Comparison of ENCODE assay signal across 16 cellular contexts in genomic region chr9:106752581-106752980, GRCh38.
DNase-seq lines count a peak whose midpoint lies in the region; ATAC-seq and TF ChIP-seq lines count a peak whose summit lies in the region.
"Had no signal": no experiment of that assay in that cellular context is flagged by ENCODE, and none has a peak within 500 bp of the region (broad histone marks: within the 10 kb centered on the region; RNA-seq: fewer than 3 reads in every experiment).

No MANE protein-coding gene starts in this region.

- H3K9me3 ChIP-seq in BE2C (no peaks in the 10 kb centered on the region), HUES48 (ENCODE audit: control insufficient read depth, insufficient read depth, low read length) (no peaks in the 10 kb centered on the region)
- H3K9me3 ChIP-seq: suprapubic skin had no signal

- no peak overlapping the region for H3K27ac Mint-ChIP-seq in glutamatergic neuron (ENCODE audit: unreplicated experiment)
- H3K27ac Mint-ChIP-seq: activated CD4-positive, alpha-beta memory T cell treated with anti-CD3 and anti-CD28 coated beads for 36 hours had no signal

- DNase-seq in BE2C: peak; percentile 21
- DNase-seq in glomerular visceral epithelial cell (ENCODE audit: extremely low spot score): peak; percentile 20
- no peak for DNase-seq in NCI-H1417 (lab: John Stamatoyannopoulos, UW)
- no peak for DNase-seq in middle frontal gyrus (ENCODE audit: extremely low spot score, low spot score)
- DNase-seq in glutamatergic neuron: no peak
- no peak for DNase-seq in NCI-H2227 treated with DMSO at 0.1 percent for 48 hours (lab: John Stamatoyannopoulos, UW)
- DNase-seq: activated CD4-positive, alpha-beta memory T cell treated with anti-CD3 and anti-CD28 coated beads for 36 hours; activated effector memory CD4-positive, alpha-beta T cell treated with Interleukin-2 at 50 U/mL for 16 hours; DMS153; effector memory CD4-positive, alpha-beta T cell; foreskin melanocyte; midbrain had no signal

- H3K4me3 Mint-ChIP-seq in glutamatergic neuron (ENCODE audit: unreplicated experiment): no peak overlapping the region
- H3K4me3 Mint-ChIP-seq: activated CD4-positive, alpha-beta memory T cell treated with anti-CD3 and anti-CD28 coated beads for 36 hours had no signal

- H3K9ac ChIP-seq in HUES48 (ENCODE audit: low read depth, low read length): no peak overlapping the region

- H3K9me3 Mint-ChIP-seq in glutamatergic neuron (ENCODE audit: unreplicated experiment): no peaks in the 10 kb centered on the region

- H3K27me3 Mint-ChIP-seq in glutamatergic neuron (ENCODE audit: unreplicated experiment): no peaks in the 10 kb centered on the region
- H3K27me3 Mint-ChIP-seq: activated CD4-positive, alpha-beta memory T cell treated with anti-CD3 and anti-CD28 coated beads for 36 hours had no signal

- H3K36me3 ChIP-seq in BE2C (no peaks in the 10 kb centered on the region), HUES48 (ENCODE audit: control insufficient read depth, insufficient read depth, low read length) (no peaks in the 10 kb centered on the region)
- H3K36me3 ChIP-seq: suprapubic skin had no signal

- H3K4me3 ChIP-seq in BE2C (ENCODE audit: low read depth, low read length) (no peak overlapping the region), HUES48 (ENCODE audit: low read depth, low read length) (no peak overlapping the region)
- H3K4me3 ChIP-seq: SK-N-MC, suprapubic skin had no signal

- ATAC-seq in GM19351 (IDR thresholded peaks at IDR 0.05; ENCODE audit: unreplicated experiment): peak; percentile 3

- H3K27ac ChIP-seq in HUES48 (ENCODE audit: low read depth, low read length): peak overlapping the region; percentile 61
- H3K27ac ChIP-seq: SK-N-MC, suprapubic skin had no signal

- TF ChIP-seq CTCF in BE2C (IDR thresholded peaks at IDR 0.05; ENCODE audit: low read depth, low read length): no peak
- TF ChIP-seq CTCF in glutamatergic neuron (IDR thresholded peaks at IDR 0.05; ENCODE audit: partially characterized antibody, unreplicated experiment): no peak

- H3K36me3 Mint-ChIP-seq in glutamatergic neuron (ENCODE audit: unreplicated experiment): no peaks in the 10 kb centered on the region
- H3K36me3 Mint-ChIP-seq: activated CD4-positive, alpha-beta memory T cell treated with anti-CD3 and anti-CD28 coated beads for 36 hours had no signal

- no peaks in the 10 kb centered on the region for H3K27me3 ChIP-seq in BE2C
- H3K27me3 ChIP-seq in HUES48 (ENCODE audit: control insufficient read depth, insufficient read depth, low read length): no peaks in the 10 kb centered on the region
- H3K27me3 ChIP-seq: suprapubic skin had no signal

- H3K4me1 ChIP-seq in BE2C: peaks cover 12% of the 10 kb centered on the region
- peaks cover 9% of the 10 kb centered on the region for H3K4me1 ChIP-seq in HUES48 (ENCODE audit: control insufficient read depth, insufficient read depth, low read length)
- H3K4me1 ChIP-seq: suprapubic skin had no signal

- H3K4me1 Mint-ChIP-seq in glutamatergic neuron (ENCODE audit: low read depth, unreplicated experiment): no peaks in the 10 kb centered on the region

Comparison
In these comparisons a context has a peak if more than half of its experiments do, and no peak if none do; other contexts are left out.
1. DNase-seq: peak in BE2C (single experiment) and glomerular visceral epithelial cell (single experiment); none in NCI-H1417 (0 of 3), middle frontal gyrus (single experiment), glutamatergic neuron (single experiment) and NCI-H2227 treated with DMSO at 0.1 percent for 48 hours (single experiment).